Comparison of ENCODE assay signal across 19 cellular contexts in genomic region chr7:47294569-47295222, GRCh38.
DNase-seq lines count a peak whose midpoint lies in the region; ATAC-seq and TF ChIP-seq lines count a peak whose summit lies in the region.
"Had no signal": no experiment of that assay in that cellular context is flagged by ENCODE, and none has a peak within 500 bp of the region (broad histone marks: within the 10 kb centered on the region; RNA-seq: fewer than 3 reads in every experiment).

No MANE protein-coding gene starts in this region.

- ATAC-seq in left colon: no peak
- ATAC-seq in HG03460 (IDR thresholded peaks at IDR 0.05; ENCODE audit: unreplicated experiment): no peak
- ATAC-seq: natural killer cell had no signal

- H3K4me1 Mint-ChIP-seq in nephron: peaks cover 21% of the 10 kb centered on the region

- TF ChIP-seq POLR2A in tibial nerve (IDR thresholded peaks at IDR 0.05): no peak

- no peaks in the 10 kb centered on the region for H3K27me3 Mint-ChIP-seq in nephron (ENCODE audit: low read depth)

- H3K27ac ChIP-seq in tibial nerve: peak overlapping the region; percentile 61 to 92 (median 73)
- H3K27ac ChIP-seq: SJCRH30 had no signal

- DNase-seq in adipocyte (ENCODE audit: low read depth): no peak
- peak; percentile 26 for DNase-seq in fibroblast of gingiva (ENCODE audit: low read depth)
- DNase-seq in tibial nerve (ENCODE audit: low spot score in 2 of 2): no peak
- DNase-seq in left colon: no peak
- DNase-seq in stimulated activated CD4-positive, alpha-beta T cell treated with anti-CD3 and anti-CD28 coated beads, Interleukin-15, amount 100 ng/mL, for 24 hours: no peak
- DNase-seq: activated CD4-positive, alpha-beta T cell treated with anti-CD3 and anti-CD28 coated beads for 48 hours; activated CD8-positive, alpha-beta memory T cell treated with anti-CD3 and anti-CD28 coated beads, Interleukin-2, amount 50 U/mL, for 48 hours; DMS153; hypothalamus; natural killer cell; NCI-H146; NCI-H446 treated with DMSO at 0.1 percent for 48 hours; SJCRH30; stimulated activated CD4-positive, alpha-beta T cell treated with anti-CD3 and anti-CD28 coated beads, Interleukin-2, amount 100 ng/mL, for 24 hours had no signal

- H3K27ac Mint-ChIP-seq in nephron: peak overlapping the region in 2 of 3 experiments; percentile 62 to 79
- H3K27ac Mint-ChIP-seq: natural killer cell had no signal

- H3K4me3 ChIP-seq in adipocyte (ENCODE audit: low read length) (peak overlapping the region; percentile 31), tibial nerve (no peak overlapping the region)
- H3K4me3 ChIP-seq: body of pancreas, SJCRH30, thoracic aorta had no signal

- H3K36me3 ChIP-seq in adipocyte (ENCODE audit: control insufficient read depth, insufficient read depth, low read length, severe bottlenecking) (peaks cover 30% of the 10 kb centered on the region), tibial nerve (peaks cover 0 to 69% (median 0%) of the 10 kb centered on the region in 3 donors)

- WGBS in tibial nerve, 2 donors: 64 to 66% methylated on average over 4 of the region's 4 CpGs

- TF ChIP-seq CTCF in nephron (IDR thresholded peaks at IDR 0.05; ENCODE audit: unreplicated experiment in 3 of 3) (no peak), tibial nerve (IDR thresholded peaks at IDR 0.05) (no peak)

- H3K9me3 ChIP-seq in adipocyte (ENCODE audit: control insufficient read depth, low read length): no peaks in the 10 kb centered on the region
- no peaks in the 10 kb centered on the region for H3K9me3 ChIP-seq in tibial nerve
- H3K9me3 ChIP-seq: body of pancreas, SJCRH30, thoracic aorta had no signal

- intact Hi-C loops in left colon (cut with DNase I, micrococcal nuclease): no loop called here

- H3K9me3 Mint-ChIP-seq in nephron: no peaks in the 10 kb centered on the region
- H3K9me3 Mint-ChIP-seq: CD14-positive monocyte, natural killer cell had no signal

- H3K27me3 ChIP-seq in adipocyte (replicated peaks; ENCODE audit: control insufficient read depth, insufficient read depth, low read length) (no peaks in the 10 kb centered on the region), tibial nerve (no peaks in the 10 kb centered on the region)
- H3K27me3 ChIP-seq: body of pancreas, SJCRH30 had no signal

- peak overlapping the region; percentile 11 for H3K9ac ChIP-seq in adipocyte (ENCODE audit: low read length)

- peaks cover 48% of the 10 kb centered on the region for H3K4me1 ChIP-seq in adipocyte (ENCODE audit: control insufficient read depth, insufficient read depth, low read length)
- H3K4me1 ChIP-seq in tibial nerve: peaks cover 0 to 85% (median 43%) of the 10 kb centered on the region in 4 donors

- peaks cover 74% of the 10 kb centered on the region for H3K36me3 Mint-ChIP-seq in nephron (ENCODE audit: low read depth)
- H3K36me3 Mint-ChIP-seq: natural killer cell had no signal

- no peak for TF ChIP-seq EP300 in tibial nerve (IDR thresholded peaks at IDR 0.05)

- H3K4me3 Mint-ChIP-seq in nephron: no peak overlapping the region
- H3K4me3 Mint-ChIP-seq: CD14-positive monocyte, natural killer cell had no signal
